In genomic region chr12:120903818-120904773, GRCh38 we compare ENCODE assay signal across 8 cellular contexts. TPM values are rescaled to one million over a fixed set of nuclear protein-coding genes. Genes with fewer than 3 reads are reported as not detected.
A peak's percentile ranks its signal among the peaks of the same experiment; 100 is the strongest.
DNase-seq lines count a peak whose midpoint lies in the region; ATAC-seq and TF ChIP-seq lines count a peak whose summit lies in the region.

A gene with protein sequence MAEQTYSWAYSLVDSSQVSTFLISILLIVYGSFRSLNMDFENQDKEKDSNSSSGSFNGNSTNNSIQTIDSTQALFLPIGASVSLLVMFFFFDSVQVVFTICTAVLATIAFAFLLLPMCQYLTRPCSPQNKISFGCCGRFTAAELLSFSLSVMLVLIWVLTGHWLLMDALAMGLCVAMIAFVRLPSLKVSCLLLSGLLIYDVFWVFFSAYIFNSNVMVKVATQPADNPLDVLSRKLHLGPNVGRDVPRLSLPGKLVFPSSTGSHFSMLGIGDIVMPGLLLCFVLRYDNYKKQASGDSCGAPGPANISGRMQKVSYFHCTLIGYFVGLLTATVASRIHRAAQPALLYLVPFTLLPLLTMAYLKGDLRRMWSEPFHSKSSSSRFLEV (minus strand): TSS chr12:120904358. CDS start chr12:120903867, 491 bp downstream.

- H3K4me1 Mint-ChIP-seq in activated T-cell treated with anti-CD3 and anti-CD28 coated beads, Interleukin-2, amount 50 U/mL, for 4 hours (ENCODE audit: low read depth) = peaks cover 29% of the 10 kb centered on the region

- no peaks in the 10 kb centered on the region for H3K27me3 ChIP-seq in PC-3 (ENCODE audit: low read length)
- H3K27me3 ChIP-seq in esophagus (ENCODE audit: control insufficient read depth in 1 of 2, insufficient read depth in 2 of 2, low read length in 2 of 2) = no peaks in the 10 kb centered on the region
- H3K27me3 ChIP-seq in muscle layer of colon (ENCODE audit: control insufficient read depth in 1 of 2, insufficient read depth in 2 of 2, low read length in 2 of 2) = no peaks in the 10 kb centered on the region

- H3K9me2 ChIP-seq in PC-3 (replicated peaks; ENCODE audit: low read length) = no peaks in the 10 kb centered on the region

- 0 to 1% methylated on average over 81 to 119 of the region's 119 CpGs for WGBS in esophagus, 2 donors

- H4K20me1 ChIP-seq in PC-3 (ENCODE audit: low read length) = peaks cover 16% of the 10 kb centered on the region; the same call in 1 of the 2 replicates

- DNase-seq in DMS153 treated with DMSO at 0.1 percent for 48 hours (lab: John Stamatoyannopoulos, UW; ENCODE audit: unreplicated experiment) (peak; percentile 53), KG1 (lab: John Stamatoyannopoulos, UW) (peak; percentile 67), PC-3 (peak; percentile 88)
- peak; percentile 90 for DNase-seq in activated T-cell treated with anti-CD3 and anti-CD28 coated beads, Interleukin-2, amount 50 U/mL, for 4 hours
- DNase-seq in stimulated activated CD8-positive, alpha-beta memory T cell treated with anti-CD3 and anti-CD28 coated beads, Interleukin-4, amount 100 ng/mL, for 48 hours = peak; percentile 96

- H3K27ac ChIP-seq in PC-3 (ENCODE audit: low read length) (0 out of 2 replicates have a peak within 1 kb of the TSS, but pooled peaks have one; percentile 4), esophagus (ENCODE audit: low read depth in 2 of 2, low read length in 1 of 2) (peak within 1 kb of the TSS; percentile 95 to 97), muscle layer of colon (ENCODE audit: low read depth, low read length) (peak within 1 kb of the TSS; percentile 86)

- H3K9me3 ChIP-seq in PC-3 (ENCODE audit: low read length) (no peaks in the 10 kb centered on the region), esophagus (ENCODE audit: control insufficient read depth in 2 of 2, insufficient read depth in 1 of 2, low read depth in 1 of 2, low read length in 1 of 2) (no peaks in the 10 kb centered on the region), muscle layer of colon (ENCODE audit: low read length) (no peaks in the 10 kb centered on the region)

- peaks cover 45% of the 10 kb centered on the region for H3K79me2 ChIP-seq in PC-3 (ENCODE audit: low read length)

- peaks cover 8% of the 10 kb centered on the region for H3K36me3 Mint-ChIP-seq in activated T-cell treated with anti-CD3 and anti-CD28 coated beads, Interleukin-2, amount 50 U/mL, for 4 hours (ENCODE audit: insufficient read depth)

- H3K9ac ChIP-seq in PC-3 (ENCODE audit: low read length) (peak within 1 kb of the TSS; percentile 86), muscle layer of colon (ENCODE audit: low read length) (peak within 1 kb of the TSS; percentile 47)

- no TSS peak for BruUV-seq in PC-3 (replicated peaks; lab: Mats Ljungman, UMichigan)

- POLR2A ChIA-PET in PC-3 (lab: Charles Lee; ENCODE audit: unreplicated experiment) = interaction anchor here (0.6 kb wide), 1 partner anchor 47 kb away, joined by 6 read pairs; no protein-coding TSS in a partner anchor

- peak within 1 kb of the TSS; percentile 98 for H3K4me3 Mint-ChIP-seq in activated T-cell treated with anti-CD3 and anti-CD28 coated beads, Interleukin-2, amount 50 U/mL, for 4 hours

- H3K4me3 ChIP-seq in PC-3 (ENCODE audit: low read length) (peak within 1 kb of the TSS; percentile 94), esophagus (ENCODE audit: low read depth in 1 of 2, low read length in 2 of 2) (peak within 1 kb of the TSS; percentile 93 to 98), muscle layer of colon (ENCODE audit: low read depth in 1 of 2, low read length in 2 of 2) (peak within 1 kb of the TSS; percentile 80 to 87)

- CTCF ChIA-PET in PC-3 (lab: Charles Lee) = no interaction called here

- peaks cover 20% of the 10 kb centered on the region for H3K4me1 ChIP-seq in PC-3 (ENCODE audit: insufficient read depth, low read length)
- peaks cover 2 to 16% of the 10 kb centered on the region in 2 donors for H3K4me1 ChIP-seq in esophagus (ENCODE audit: control insufficient read depth in 2 of 2, insufficient read depth in 2 of 2, low read length in 1 of 2)
- peaks cover 14% of the 10 kb centered on the region for H3K4me1 ChIP-seq in muscle layer of colon (ENCODE audit: insufficient read depth, low read length)

- intact Hi-C loops in PC-3 (cut with micrococcal nuclease) = loop anchor here (5.0 to 10.0 kb wide), 3 partner anchors 47 to 192 kb away; partner anchors contain the start of gene UNC119B

- ATAC-seq in GM21723 (IDR thresholded peaks at IDR 0.05; ENCODE audit: unreplicated experiment) (peak; percentile 62), PC-3 (peak; percentile 73)
- peak; percentile 78 to 79 for ATAC-seq in activated T-cell treated with anti-CD3 and anti-CD28 coated beads, Interleukin-2, amount 50 U/mL, for 4 hours

- H3K27me3 Mint-ChIP-seq in activated T-cell treated with anti-CD3 and anti-CD28 coated beads, Interleukin-2, amount 50 U/mL, for 4 hours (ENCODE audit: low read depth) = no peaks in the 10 kb centered on the region

- H2AFZ ChIP-seq in PC-3 (ENCODE audit: low read length) = peak within 1 kb of the TSS; percentile 97

- H3K9me3 Mint-ChIP-seq in activated T-cell treated with anti-CD3 and anti-CD28 coated beads, Interleukin-2, amount 50 U/mL, for 4 hours = no peaks in the 10 kb centered on the region

- no peaks in the 10 kb centered on the region for H3K36me3 ChIP-seq in PC-3 (ENCODE audit: low read depth, low read length)
- peaks cover 0 to 2% of the 10 kb centered on the region in 2 donors for H3K36me3 ChIP-seq in esophagus (ENCODE audit: control insufficient read depth in 2 of 2, insufficient read depth in 2 of 2, low read length in 1 of 2)
- H3K36me3 ChIP-seq in muscle layer of colon (ENCODE audit: insufficient read depth, low read length) = no peaks in the 10 kb centered on the region

- no peaks in the 10 kb centered on the region for H3F3A ChIP-seq in PC-3 (ENCODE audit: low read length, unreplicated experiment)

- peak within 1 kb of the TSS; percentile 93 for H3K4me2 ChIP-seq in PC-3 (ENCODE audit: low read length)

- TF ChIP-seq CTCF in PC-3 (conservative IDR thresholded peaks at IDR 0.05; ENCODE audit: low read depth, low read length) = no peak

RNA-seq across cellular contexts. Expression of the gene that starts here (rescaled TPM):
- total RNA-seq in PC-3 (2014; rRNA removed) = 18.8 and 20.3 TPM in 2 replicates
- total RNA-seq in activated T-cell treated with anti-CD3 and anti-CD28 coated beads, Interleukin-2, amount 50 U/mL, for 4 hours = 10 to 100 TPM; 21.6 to 28.0 (median 22.8) TPM
- polyA plus RNA-seq in esophagus = 10 to 100 TPM; 16.7 to 29.3 TPM

Comparison
In these comparisons a context has a peak if more than half of its experiments do, and no peak if none do; other contexts are left out.
1. Peak in every context shown above with its lines: DNase-seq, ATAC-seq, H3K4me3 ChIP-seq and H3K27ac ChIP-seq.
2. H3K27ac ChIP-seq: peak in every context shown above with its lines; median percentile 96 in esophagus; 86 in muscle layer of colon; 4 in PC-3.